In the genomic region with DNA sequence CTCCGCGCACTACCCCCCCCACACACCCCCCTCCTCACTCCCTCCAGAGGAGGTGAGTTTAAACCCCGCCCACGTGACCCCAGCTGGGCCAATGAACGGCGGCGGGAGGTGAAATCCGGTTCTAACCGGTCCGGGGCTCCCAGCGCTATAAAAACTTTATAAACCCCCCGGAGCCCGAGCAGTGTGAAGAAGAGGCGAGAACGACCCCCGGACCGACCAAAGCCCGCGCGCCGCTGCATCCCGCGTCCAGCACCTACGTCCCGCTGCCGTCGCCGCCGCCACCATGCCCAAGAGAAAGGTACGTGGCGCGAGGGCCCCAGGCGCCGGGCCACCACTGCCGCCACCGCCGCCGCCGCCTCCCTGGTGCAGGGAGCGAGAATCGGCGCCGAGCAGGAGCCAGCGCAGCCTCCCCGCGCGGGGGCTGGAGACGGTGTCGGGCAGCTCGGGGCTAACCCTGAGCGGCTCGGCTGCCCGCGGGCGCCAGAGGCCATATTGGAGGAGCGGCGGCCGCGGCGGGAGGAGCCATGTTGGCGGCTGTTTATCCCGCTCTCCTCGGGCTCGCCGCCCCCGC, we compare ENCODE assay signal across 1 cellular context.
TF ChIP-seq lines count a peak whose summit lies in the region.

A gene (plus strand): TSS at position 111 of the 571 bp plus-strand sequence. CDS start 173 bp downstream, at position 284.

TF ChIP-seq in IMR-90, 13 proteins besides CTCF, POLR2A, EP300 and RAD21:
- no peak for TF ChIP-seq NFE2L2 (IDR thresholded peaks at IDR 0.05; ENCODE audit: low read depth, low read length)
- TF ChIP-seq CHD1 (IDR thresholded peaks at IDR 0.05; ENCODE audit: low read depth, low read length) = no peak
- TF ChIP-seq MAFK (IDR thresholded peaks at IDR 0.05; ENCODE audit: low read depth, low read length) = no peak
- no peak for TF ChIP-seq CEBPB (IDR thresholded peaks at IDR 0.05; ENCODE audit: low read depth, low read length)
- no peak for TF ChIP-seq MXI1 (IDR thresholded peaks at IDR 0.05; ENCODE audit: borderline replicate concordance, low read depth, low read length)
- TF ChIP-seq FOS (IDR thresholded peaks at IDR 0.05; ENCODE audit: low read depth, low read length) = no peak
- TF ChIP-seq MAZ (IDR thresholded peaks at IDR 0.05; ENCODE audit: borderline replicate concordance, low read depth, low read length) = no peak
- TF ChIP-seq, protein P1, sequence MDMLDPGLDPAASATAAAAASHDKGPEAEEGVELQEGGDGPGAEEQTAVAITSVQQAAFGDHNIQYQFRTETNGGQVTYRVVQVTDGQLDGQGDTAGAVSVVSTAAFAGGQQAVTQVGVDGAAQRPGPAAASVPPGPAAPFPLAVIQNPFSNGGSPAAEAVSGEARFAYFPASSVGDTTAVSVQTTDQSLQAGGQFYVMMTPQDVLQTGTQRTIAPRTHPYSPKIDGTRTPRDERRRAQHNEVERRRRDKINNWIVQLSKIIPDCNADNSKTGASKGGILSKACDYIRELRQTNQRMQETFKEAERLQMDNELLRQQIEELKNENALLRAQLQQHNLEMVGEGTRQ (IDR thresholded peaks at IDR 0.05; ENCODE audit: low read depth, low read length) = peak; percentile 95
